24 cellular contexts compared by ENCODE assay signal in genomic region chr2:8638327-8638726, GRCh38. TPM values are rescaled to one million over a fixed set of nuclear protein-coding genes. Genes with fewer than 3 reads are reported as not detected.
DNase-seq lines count a peak whose midpoint lies in the region; ATAC-seq and TF ChIP-seq lines count a peak whose summit lies in the region.
"Had no signal": no experiment of that assay in that cellular context is flagged by ENCODE, and none has a peak within 500 bp of the region (broad histone marks: within the 10 kb centered on the region; RNA-seq: fewer than 3 reads in every experiment).

No MANE protein-coding gene starts in this region.

- H3K36me3 ChIP-seq in iPS-20b (ENCODE audit: insufficient read depth, low read depth, low read length): no peaks in the 10 kb centered on the region
- H3K36me3 ChIP-seq in trophoblast cell (ENCODE audit: control insufficient read depth in 1 of 2, insufficient read depth in 2 of 2, low read length in 2 of 2): peaks cover 0 to 2% of the 10 kb centered on the region in 2 experiments
- no peaks in the 10 kb centered on the region for H3K36me3 ChIP-seq in MM.1S (replicated peaks; ENCODE audit: insufficient read depth, low read length)
- H3K36me3 ChIP-seq: BE2C, brain microvascular endothelial cell, lower lobe of right lung, transverse colon, WERI-Rb-1 had no signal

- H3K27ac ChIP-seq in iPS-20b (ENCODE audit: low read length): peak overlapping the region; percentile 7
- H3K27ac ChIP-seq in trophoblast cell (ENCODE audit: low read depth, low read length): no peak overlapping the region
- H3K27ac ChIP-seq in MM.1S (ENCODE audit: low read length): no peak overlapping the region
- H3K27ac ChIP-seq: brain microvascular endothelial cell, lower lobe of right lung, transverse colon, WERI-Rb-1 had no signal

- H3K9me3 ChIP-seq in iPS-20b (ENCODE audit: insufficient read depth, low read depth, low read length): no peaks in the 10 kb centered on the region
- no peaks in the 10 kb centered on the region for H3K9me3 ChIP-seq in trophoblast cell (ENCODE audit: insufficient read depth, low read depth, low read length)
- no peaks in the 10 kb centered on the region for H3K9me3 ChIP-seq in MM.1S (replicated peaks; ENCODE audit: insufficient read depth, low read length)
- H3K9me3 ChIP-seq: BE2C, lower lobe of right lung, transverse colon had no signal

- H3K79me2 ChIP-seq in trophoblast cell (ENCODE audit: control insufficient read depth, insufficient read depth, low read length, poor library complexity) (no peaks in the 10 kb centered on the region), MM.1S (ENCODE audit: low read length) (no peaks in the 10 kb centered on the region)

- peak overlapping the region; percentile 53 for H2BK12ac ChIP-seq in trophoblast cell (ENCODE audit: low read length)

- no peak overlapping the region for H3K23ac ChIP-seq in trophoblast cell (ENCODE audit: low read length)

- H3K9me2 ChIP-seq in MM.1S (replicated peaks; ENCODE audit: insufficient read depth, low read length): no peaks in the 10 kb centered on the region

- no peak overlapping the region for H4K8ac ChIP-seq in trophoblast cell (ENCODE audit: low read depth, low read length)

- no peak overlapping the region for H2BK120ac ChIP-seq in trophoblast cell (ENCODE audit: insufficient read depth, low read length, poor library complexity)

- H3K4me2 ChIP-seq in trophoblast cell (ENCODE audit: low read length) (no peak overlapping the region), MM.1S (ENCODE audit: low read depth, low read length) (no peak overlapping the region)

- peaks cover 3% of the 10 kb centered on the region for H3K79me1 ChIP-seq in trophoblast cell (ENCODE audit: low read length)

- H3K9ac ChIP-seq in iPS-20b (ENCODE audit: low read depth, low read length) (peak overlapping the region; percentile 3; the same call in 1 of the 2 replicates), trophoblast cell (ENCODE audit: low read length) (no peak overlapping the region), MM.1S (ENCODE audit: low read length) (no peak overlapping the region)

- H4K12ac ChIP-seq in trophoblast cell (ENCODE audit: low read depth, low read length): no peak overlapping the region

- H3F3A ChIP-seq in MM.1S (ENCODE audit: insufficient read depth, low read length): no peaks in the 10 kb centered on the region

- H3K4ac ChIP-seq in trophoblast cell (ENCODE audit: low read depth, low read length): no peak overlapping the region

- no peak for TF ChIP-seq CTCF in MM.1S (IDR thresholded peaks at IDR 0.05; ENCODE audit: low read length)

- no peak overlapping the region for H3K14ac ChIP-seq in trophoblast cell (ENCODE audit: low read length)

- H3K4me3 ChIP-seq in iPS-20b (ENCODE audit: low read length) (peak overlapping the region; percentile 30), trophoblast cell (ENCODE audit: low read depth, low read length) (no peak overlapping the region), MM.1S (ENCODE audit: low read length) (no peak overlapping the region)
- H3K4me3 ChIP-seq: lower lobe of right lung, transverse colon had no signal

- no peak overlapping the region for H2BK5ac ChIP-seq in trophoblast cell (ENCODE audit: low read depth, low read length, poor library complexity)

- H4K20me1 ChIP-seq in MM.1S (ENCODE audit: insufficient read depth, low read length): no peaks in the 10 kb centered on the region

- DNase-seq in ELF-1 (ENCODE audit: low read depth, low spot score) (peak; percentile 67), NCI-H146 treated with DMSO at 0.1 percent for 48 hours (lab: John Stamatoyannopoulos, UW; ENCODE audit: unreplicated experiment) (peak; percentile 47), trophoblast cell (no peak), EL (no peak), MM.1S (no peak), left cardiac atrium (no peak)
- DNase-seq: ACHN; activated CD4-positive, alpha-beta T cell treated with anti-CD3 and anti-CD28 coated beads, Interleukin-2, amount 10 ng/mL, durations not matched to agents 7 days and 5 days; activated naive CD4-positive, alpha-beta T cell treated with anti-CD3 and anti-CD28 coated beads for 36 hours; activated T-cell treated with anti-CD3 and anti-CD28 coated beads, Interleukin-2, amount 50 U/mL, for 72 hours; BE2C; brain microvascular endothelial cell; effector CD8-positive, alpha-beta T cell; erythroblast; GDM1; NCI-H1930; NCI-H526; SW 1271; T-helper 9 cell; transverse colon; WERI-Rb-1 had no signal

- H4K91ac ChIP-seq in trophoblast cell (ENCODE audit: low read depth, low read length): no peak overlapping the region

- WGBS in trophoblast cell (ENCODE audit: extremely low coverage, insufficient coverage, insufficient read length): no CpG with 5 or more reads among the region's 12 CpGs

- H3K18ac ChIP-seq in trophoblast cell (ENCODE audit: low read length): no peak overlapping the region

- H3K27me3 ChIP-seq in iPS-20b (ENCODE audit: insufficient read depth, low read length) (peaks cover 26% of the 10 kb centered on the region), trophoblast cell (ENCODE audit: insufficient read depth, low read length) (no peaks in the 10 kb centered on the region), MM.1S (replicated peaks; ENCODE audit: insufficient read depth, low read length) (no peaks in the 10 kb centered on the region)
- H3K27me3 ChIP-seq: BE2C, brain microvascular endothelial cell, transverse colon had no signal

- H2AFZ ChIP-seq in trophoblast cell (ENCODE audit: insufficient read depth, low read length, poor library complexity) (no peak overlapping the region), MM.1S (ENCODE audit: low read length) (no peak overlapping the region)

- ATAC-seq in GM21390 (IDR thresholded peaks at IDR 0.05; ENCODE audit: unreplicated experiment) (no peak), left cardiac atrium (no peak)
- ATAC-seq: activated T-cell treated with anti-CD3 and anti-CD28 coated beads, Interleukin-2, amount 50 U/mL, for 72 hours; lower lobe of right lung had no signal

- H2AK5ac ChIP-seq in trophoblast cell (ENCODE audit: low read length): no peak overlapping the region

- intact Hi-C loops in left cardiac atrium (cut with DNase I): no loop called here

- H3K4me1 ChIP-seq in iPS-20b (ENCODE audit: insufficient read depth, low read length): peaks cover 49% of the 10 kb centered on the region
- H3K4me1 ChIP-seq in trophoblast cell (ENCODE audit: control insufficient read depth in 1 of 2, insufficient read depth in 2 of 2, low read length in 2 of 2): peaks cover 12 to 17% of the 10 kb centered on the region in 2 experiments
- no peaks in the 10 kb centered on the region for H3K4me1 ChIP-seq in MM.1S (ENCODE audit: low read length)
- H3K4me1 ChIP-seq: BE2C had no signal

RNA-seq across cellular contexts. Expression of gene ID2, which starts 43.5 kb away (rescaled TPM):
- polyA plus RNA-seq in trophoblast cell (2013): 277 and 280 TPM in 2 replicates
- 10 to 100 TPM; 47.5 to 68.2 TPM for total RNA-seq in left cardiac atrium

Comparison
In these comparisons a context has a peak if more than half of its experiments do, and no peak if none do; other contexts are left out.
1. DNase-seq: peak in ELF-1 (single experiment) and NCI-H146 treated with DMSO at 0.1 percent for 48 hours (single experiment); none in trophoblast cell (0 of 2), EL (single experiment), MM.1S (single experiment) and left cardiac atrium (single experiment).